In the genomic region with DNA sequence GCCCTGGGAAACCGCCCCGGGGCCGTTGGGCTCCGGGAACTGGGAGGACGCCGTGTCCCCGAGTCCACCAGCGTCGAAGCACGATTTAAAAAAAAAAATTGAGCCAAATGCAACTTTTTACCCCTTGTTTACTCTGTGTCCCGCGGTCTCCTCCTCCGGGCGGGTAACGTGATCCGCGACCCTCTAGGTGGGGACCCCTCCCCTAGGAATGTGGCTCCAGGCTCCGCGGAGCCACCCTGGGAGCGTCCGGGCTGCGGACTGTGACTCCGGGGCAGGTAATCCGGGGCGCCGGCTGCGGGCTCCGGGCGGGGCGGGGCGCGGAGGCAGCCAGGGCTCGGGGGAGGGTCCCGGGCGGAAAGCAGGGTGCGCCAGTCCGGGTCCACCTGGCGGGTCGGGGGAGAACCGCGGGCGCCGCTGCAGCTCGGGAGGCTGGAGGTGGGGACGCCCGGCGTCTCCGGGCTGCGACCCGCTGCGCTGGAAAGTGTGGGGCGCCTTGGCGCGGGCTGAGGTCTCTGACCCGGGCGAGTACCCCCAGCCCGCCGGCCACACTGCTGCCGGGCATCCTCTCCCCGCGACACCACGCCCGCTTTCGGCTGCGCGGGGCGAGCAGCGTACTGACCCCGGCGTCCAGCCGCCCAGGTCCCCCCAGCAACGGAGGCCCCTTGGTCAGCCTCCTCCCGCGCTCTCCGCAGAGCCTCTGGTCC, we compare ENCODE assay signal across 1 cellular context.
TF ChIP-seq lines count a peak whose summit lies in the region.

No MANE protein-coding gene starts in this region.

TF ChIP-seq in HepG2, 621 proteins besides CTCF, POLR2A, EP300 and RAD21 (continued from another document and continues in another):
- TF ChIP-seq TAF15 (IDR thresholded peaks at IDR 0.05; ENCODE audit: low read depth, low read length, poor library complexity, severe bottlenecking) (no peak), ZC3H4 (CRISPR knock-in tag; IDR thresholded peaks at IDR 0.05; ENCODE audit: borderline replicate concordance) (no peak), NFE2 (CRISPR knock-in tag; IDR thresholded peaks at IDR 0.05) (no peak), MED13 (CRISPR knock-in tag; IDR thresholded peaks at IDR 0.05) (peak; percentile 51; the same call in 1 of the 2 replicates), NFKB2 (CRISPR knock-in tag; IDR thresholded peaks at IDR 0.05; ENCODE audit: borderline replicate concordance) (no peak), PHF20 (CRISPR knock-in tag; IDR thresholded peaks at IDR 0.05) (no peak), CHD4 (IDR thresholded peaks at IDR 0.05; ENCODE audit: borderline replicate concordance, low read length) (no peak), EED (CRISPR knock-in tag; IDR thresholded peaks at IDR 0.05) (no peak), IKZF1 (IDR thresholded peaks at IDR 0.05) (no peak), ZNF205 (CRISPR knock-in tag; IDR thresholded peaks at IDR 0.05) (no peak), SIX4 (CRISPR knock-in tag; IDR thresholded peaks at IDR 0.05) (peak; percentile 75), HDAC2 (CRISPR knock-in tag; IDR thresholded peaks at IDR 0.05) (no peak; the same call in none of the 2 replicates), ZBTB34 (CRISPR knock-in tag; IDR thresholded peaks at IDR 0.05) (no peak), FOSL1 (CRISPR knock-in tag; IDR thresholded peaks at IDR 0.05; ENCODE audit: borderline replicate concordance) (no peak), ZNF207 (IDR thresholded peaks at IDR 0.05; ENCODE audit: borderline replicate concordance) (no peak), MAFK (conservative IDR thresholded peaks at IDR 0.05 in 1 of 2, IDR thresholded peaks at IDR 0.05 in 1 of 2; ENCODE audit: low read length in 2 of 2) (no peak), RBM39 (IDR thresholded peaks at IDR 0.05; ENCODE audit: low read depth, low read length, poor library complexity, severe bottlenecking) (no peak), MZF1 (CRISPR knock-in tag; IDR thresholded peaks at IDR 0.05; ENCODE audit: borderline replicate concordance) (no peak), HNF1B (CRISPR knock-in tag; IDR thresholded peaks at IDR 0.05) (peak; percentile 26; the same call in 1 of the 2 replicates), CREM (IDR thresholded peaks at IDR 0.05) (no peak; the same call in 1 of the 2 replicates), CREM (CRISPR knock-in tag; IDR thresholded peaks at IDR 0.05) (no peak), TOE1 (CRISPR knock-in tag; IDR thresholded peaks at IDR 0.05) (peak; percentile 26), CREB1 (IDR thresholded peaks at IDR 0.05) (no peak), CREB1 (CRISPR knock-in tag; IDR thresholded peaks at IDR 0.05) (no peak), ZNF850 (CRISPR knock-in tag; conservative IDR thresholded peaks at IDR 0.05) (no peak; the same call in 1 of the 2 replicates), PAWR (CRISPR knock-in tag; IDR thresholded peaks at IDR 0.05; ENCODE audit: borderline replicate concordance) (no peak), ZMYM4 (CRISPR knock-in tag; IDR thresholded peaks at IDR 0.05) (peak; percentile 66; the same call in 1 of the 2 replicates), KAT7 (CRISPR knock-in tag; IDR thresholded peaks at IDR 0.05; ENCODE audit: borderline replicate concordance) (no peak), HOXA3 (CRISPR knock-in tag; IDR thresholded peaks at IDR 0.05) (peak; percentile 37), TRIM24 (CRISPR knock-in tag; IDR thresholded peaks at IDR 0.05) (no peak), SOX13 (IDR thresholded peaks at IDR 0.05) (0 out of 2 replicates have a peak, but pooled peaks have one; percentile 23), SOX13 (CRISPR knock-in tag; conservative IDR thresholded peaks at IDR 0.05 in 1 of 2, IDR thresholded peaks at IDR 0.05 in 1 of 2) (peak in 1 of 2 experiments; percentile 56; a peak in 2 of 4 replicates), ZNF691 (CRISPR knock-in tag; IDR thresholded peaks at IDR 0.05; ENCODE audit: borderline replicate concordance, low read depth) (peak; percentile 13; the same call in 1 of the 2 replicates), TAF1 (CRISPR knock-in tag; IDR thresholded peaks at IDR 0.05) (peak; percentile 62), TRIM22 (IDR thresholded peaks at IDR 0.05) (no peak), PHB2 (IDR thresholded peaks at IDR 0.05; ENCODE audit: partially characterized antibody) (no peak), HES4 (CRISPR knock-in tag; IDR thresholded peaks at IDR 0.05; ENCODE audit: borderline replicate concordance) (no peak), ZNF546 (CRISPR knock-in tag; conservative IDR thresholded peaks at IDR 0.05) (no peak), ZNF44 (CRISPR knock-in tag; IDR thresholded peaks at IDR 0.05) (0 out of 2 replicates have a peak, but pooled peaks have one; percentile 19), THAP11 (CRISPR knock-in tag; IDR thresholded peaks at IDR 0.05) (no peak), CERS6 (CRISPR knock-in tag; IDR thresholded peaks at IDR 0.05) (peak; percentile 52; the same call in 1 of the 2 replicates), ZNF350 (CRISPR knock-in tag; IDR thresholded peaks at IDR 0.05; ENCODE audit: borderline replicate concordance, low read depth) (no peak; the same call in 1 of the 2 replicates), ZNF772 (CRISPR knock-in tag; IDR thresholded peaks at IDR 0.05) (peak; percentile 76), ZMAT5 (CRISPR knock-in tag; IDR thresholded peaks at IDR 0.05; ENCODE audit: borderline replicate concordance, low read depth) (no peak)
- TF ChIP-seq, protein P1, sequence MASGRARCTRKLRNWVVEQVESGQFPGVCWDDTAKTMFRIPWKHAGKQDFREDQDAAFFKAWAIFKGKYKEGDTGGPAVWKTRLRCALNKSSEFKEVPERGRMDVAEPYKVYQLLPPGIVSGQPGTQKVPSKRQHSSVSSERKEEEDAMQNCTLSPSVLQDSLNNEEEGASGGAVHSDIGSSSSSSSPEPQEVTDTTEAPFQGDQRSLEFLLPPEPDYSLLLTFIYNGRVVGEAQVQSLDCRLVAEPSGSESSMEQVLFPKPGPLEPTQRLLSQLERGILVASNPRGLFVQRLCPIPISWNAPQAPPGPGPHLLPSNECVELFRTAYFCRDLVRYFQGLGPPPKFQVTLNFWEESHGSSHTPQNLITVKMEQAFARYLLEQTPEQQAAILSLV (CRISPR knock-in tag; IDR thresholded peaks at IDR 0.05; ENCODE audit: borderline replicate concordance) = 0 out of 2 replicates have a peak, but pooled peaks have one; percentile 2
- TF ChIP-seq, protein P2, sequence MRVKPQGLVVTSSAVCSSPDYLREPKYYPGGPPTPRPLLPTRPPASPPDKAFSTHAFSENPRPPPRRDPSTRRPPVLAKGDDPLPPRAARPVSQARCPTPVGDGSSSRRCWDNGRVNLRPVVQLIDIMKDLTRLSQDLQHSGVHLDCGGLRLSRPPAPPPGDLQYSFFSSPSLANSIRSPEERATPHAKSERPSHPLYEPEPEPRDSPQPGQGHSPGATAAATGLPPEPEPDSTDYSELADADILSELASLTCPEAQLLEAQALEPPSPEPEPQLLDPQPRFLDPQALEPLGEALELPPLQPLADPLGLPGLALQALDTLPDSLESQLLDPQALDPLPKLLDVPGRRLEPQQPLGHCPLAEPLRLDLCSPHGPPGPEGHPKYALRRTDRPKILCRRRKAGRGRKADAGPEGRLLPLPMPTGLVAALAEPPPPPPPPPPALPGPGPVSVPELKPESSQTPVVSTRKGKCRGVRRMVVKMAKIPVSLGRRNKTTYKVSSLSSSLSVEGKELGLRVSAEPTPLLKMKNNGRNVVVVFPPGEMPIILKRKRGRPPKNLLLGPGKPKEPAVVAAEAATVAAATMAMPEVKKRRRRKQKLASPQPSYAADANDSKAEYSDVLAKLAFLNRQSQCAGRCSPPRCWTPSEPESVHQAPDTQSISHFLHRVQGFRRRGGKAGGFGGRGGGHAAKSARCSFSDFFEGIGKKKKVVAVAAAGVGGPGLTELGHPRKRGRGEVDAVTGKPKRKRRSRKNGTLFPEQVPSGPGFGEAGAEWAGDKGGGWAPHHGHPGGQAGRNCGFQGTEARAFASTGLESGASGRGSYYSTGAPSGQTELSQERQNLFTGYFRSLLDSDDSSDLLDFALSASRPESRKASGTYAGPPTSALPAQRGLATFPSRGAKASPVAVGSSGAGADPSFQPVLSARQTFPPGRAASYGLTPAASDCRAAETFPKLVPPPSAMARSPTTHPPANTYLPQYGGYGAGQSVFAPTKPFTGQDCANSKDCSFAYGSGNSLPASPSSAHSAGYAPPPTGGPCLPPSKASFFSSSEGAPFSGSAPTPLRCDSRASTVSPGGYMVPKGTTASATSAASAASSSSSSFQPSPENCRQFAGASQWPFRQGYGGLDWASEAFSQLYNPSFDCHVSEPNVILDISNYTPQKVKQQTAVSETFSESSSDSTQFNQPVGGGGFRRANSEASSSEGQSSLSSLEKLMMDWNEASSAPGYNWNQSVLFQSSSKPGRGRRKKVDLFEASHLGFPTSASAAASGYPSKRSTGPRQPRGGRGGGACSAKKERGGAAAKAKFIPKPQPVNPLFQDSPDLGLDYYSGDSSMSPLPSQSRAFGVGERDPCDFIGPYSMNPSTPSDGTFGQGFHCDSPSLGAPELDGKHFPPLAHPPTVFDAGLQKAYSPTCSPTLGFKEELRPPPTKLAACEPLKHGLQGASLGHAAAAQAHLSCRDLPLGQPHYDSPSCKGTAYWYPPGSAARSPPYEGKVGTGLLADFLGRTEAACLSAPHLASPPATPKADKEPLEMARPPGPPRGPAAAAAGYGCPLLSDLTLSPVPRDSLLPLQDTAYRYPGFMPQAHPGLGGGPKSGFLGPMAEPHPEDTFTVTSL (CRISPR knock-in tag; IDR thresholded peaks at IDR 0.05; ENCODE audit: borderline replicate concordance) = no peak
